8 cellular contexts compared by ENCODE assay signal in genomic region chr17:42999003-42999525, GRCh38. TPM values are rescaled to one million over a fixed set of nuclear protein-coding genes. Genes with fewer than 3 reads are reported as not detected.
DNase-seq lines count a peak whose midpoint lies in the region; ATAC-seq and TF ChIP-seq lines count a peak whose summit lies in the region.

No MANE protein-coding gene starts in this region.

- H3K9ac ChIP-seq in GM23248 = peak overlapping the region; percentile 97
- peak overlapping the region; percentile 99 for H3K9ac ChIP-seq in skeletal muscle satellite cell (ENCODE audit: low read depth, low read length)

- H3K4me1 ChIP-seq in GM23248 (ENCODE audit: insufficient read depth) = peaks cover 30% of the 10 kb centered on the region
- peaks cover 34% of the 10 kb centered on the region for H3K4me1 ChIP-seq in left ventricle myocardium inferior
- H3K4me1 ChIP-seq in skeletal muscle satellite cell (ENCODE audit: control insufficient read depth, insufficient read depth, low read length) = peaks cover 48% of the 10 kb centered on the region

- H3K9me3 ChIP-seq in GM23248 (ENCODE audit: low read depth) (no peaks in the 10 kb centered on the region), left ventricle myocardium inferior (replicated peaks) (no peaks in the 10 kb centered on the region), skeletal muscle satellite cell (replicated peaks; ENCODE audit: low read length) (no peaks in the 10 kb centered on the region)

- H3K27ac ChIP-seq in GM23248 = peak overlapping the region; percentile 93
- peak overlapping the region; percentile 84 for H3K27ac ChIP-seq in left ventricle myocardium inferior (replicated peaks)

- TF ChIP-seq CTCF in activated B cell treated with CpG ODN at 0.5 μM for 24 hours (IDR thresholded peaks at IDR 0.05) (no peak), left ventricle myocardium inferior (IDR thresholded peaks at IDR 0.05; ENCODE audit: borderline replicate concordance) (no peak), GM13977 (IDR thresholded peaks at IDR 0.05; ENCODE audit: extremely low read depth, insufficient read depth, missing control alignments) (no peak)

- H3K4me3 ChIP-seq in GM23248 (peak overlapping the region; percentile 88), left ventricle myocardium inferior (peak overlapping the region; percentile 80), skeletal muscle satellite cell (ENCODE audit: low read length) (peak overlapping the region; percentile 92)

- no peaks in the 10 kb centered on the region for H4K20me1 ChIP-seq in GM23248 (ENCODE audit: insufficient read depth)

- H3K27me3 ChIP-seq in GM23248 (replicated peaks; ENCODE audit: insufficient read depth) (no peaks in the 10 kb centered on the region), left ventricle myocardium inferior (ENCODE audit: low read depth) (no peaks in the 10 kb centered on the region), skeletal muscle satellite cell (ENCODE audit: control insufficient read depth, insufficient read depth, low read length) (no peaks in the 10 kb centered on the region)

- CTCF ChIA-PET in activated B cell treated with CpG ODN at 0.5 μM for 24 hours (lab: Charles Lee) = interaction anchor here (1.4 to 2.5 kb wide), 10 partner anchors 12 to 421 kb away, joined by 3 to 19 read pairs (median 8); partner anchors contain the start of genes AARSD1, BECN1, RND2 and TMEM106A

- H3K4me2 ChIP-seq in GM23248 (ENCODE audit: unreplicated experiment) (peak overlapping the region; percentile 94), skeletal muscle satellite cell (ENCODE audit: low read length) (peak overlapping the region; percentile 96)

- WGBS in GM23248 (ENCODE audit: low coverage in 1 of 2, low lambda C conversion rate in 2 of 2, missing lambda C conversion rate in 2 of 2), 2 experiments = 9 to 11% methylated on average over 10 of the region's 10 CpGs

- intact Hi-C loops in activated B cell treated with CpG ODN at 0.5 μM for 24 hours (cut with micrococcal nuclease) = loop anchor here (2.0 kb wide), 2 partner anchors 126 to 212 kb away; partner anchors contain the start of genes BRCA1 and TMEM106A
- intact Hi-C loops in left ventricle myocardium inferior (cut with micrococcal nuclease) = no loop called here

- peaks cover 63% of the 10 kb centered on the region for H3K36me3 Mint-ChIP-seq in activated B cell treated with CpG ODN at 0.5 μM for 24 hours (ENCODE audit: low read depth)

- peak overlapping the region; percentile 63; the same call in 1 of the 2 replicates for H2AFZ ChIP-seq in GM23248

- H3K9me3 Mint-ChIP-seq in activated B cell treated with CpG ODN at 0.5 μM for 24 hours = no peaks in the 10 kb centered on the region

- H3K27me3 Mint-ChIP-seq in activated B cell treated with CpG ODN at 0.5 μM for 24 hours = no peaks in the 10 kb centered on the region

- no peaks in the 10 kb centered on the region for H3K9me2 ChIP-seq in GM23248 (ENCODE audit: insufficient read depth)

- POLR2A ChIA-PET in activated B cell treated with CpG ODN at 0.5 μM for 24 hours (lab: Charles Lee) = interaction anchor here (0.6 to 4.4 kb wide), 25 partner anchors 8 to 485 kb away, joined by 3 to 124 read pairs (median 15); partner anchors contain the start of genes AARSD1, AOC2, BECN1 and BRCA1

- in situ Hi-C loops in GM23248 (cut with MboI) (loop anchor here (5.0 kb wide), 1 partner anchor 52 kb away; no protein-coding TSS in a partner anchor), GM13977 (cut with MboI; ENCODE audit: low pct_unique_long_range_greater_than_20kb, low sequenced_read_pairs, unreplicated experiment) (no loop called here)

- H3K27ac Mint-ChIP-seq in activated B cell treated with CpG ODN at 0.5 μM for 24 hours = peak overlapping the region; percentile 97

- peak overlapping the region; percentile 98 for H3K4me3 Mint-ChIP-seq in activated B cell treated with CpG ODN at 0.5 μM for 24 hours

- ATAC-seq in activated B cell treated with CpG ODN at 0.5 μM for 24 hours (ENCODE audit: low read depth) (no peak), HG03354 (IDR thresholded peaks at IDR 0.05; ENCODE audit: poor library complexity, severe bottlenecking, unreplicated experiment) (no peak)

- H3K79me2 ChIP-seq in GM23248 (ENCODE audit: insufficient read depth) = peaks cover 44% of the 10 kb centered on the region

- DNase-seq in GM23248 = no peak
- no peak for DNase-seq in activated B cell treated with CpG ODN at 0.5 μM for 24 hours
- no peak for DNase-seq in left ventricle myocardium inferior
- no peak for DNase-seq in anterior cingulate cortex (lab: John Stamatoyannopoulos, UW)
- DNase-seq in NOMO-1 (lab: John Stamatoyannopoulos, UW; ENCODE audit: unreplicated experiment in 2 of 2) = no peak
- DNase-seq in GM13977 (ENCODE audit: low spot score) = no peak

- H3F3A ChIP-seq in GM23248 (ENCODE audit: insufficient read depth) = peaks cover 54% of the 10 kb centered on the region

- peaks cover 31% of the 10 kb centered on the region for H3K4me1 Mint-ChIP-seq in activated B cell treated with CpG ODN at 0.5 μM for 24 hours

- peaks cover 38% of the 10 kb centered on the region for H3K36me3 ChIP-seq in GM23248 (ENCODE audit: low read depth)
- H3K36me3 ChIP-seq in left ventricle myocardium inferior = peaks cover 45% of the 10 kb centered on the region
- peaks cover 46% of the 10 kb centered on the region for H3K36me3 ChIP-seq in skeletal muscle satellite cell (ENCODE audit: insufficient read depth, low read length)

RNA-seq across cellular contexts. Expression of gene RPL27, which starts 0.8 kb away (rescaled TPM):
- 928 and 1,286 TPM in 2 replicates for total RNA-seq in GM23248 (2014; rRNA removed; shearing (Covaris generic))
- polyA plus RNA-seq in GM23248 (2016; fragmentation: Nextera tagmentation; extraction: Ambion mirVana) = 1,038 and 1,095 TPM in 2 replicates
- 1,189 and 1,266 TPM in 2 replicates for total RNA-seq in activated B cell treated with CpG ODN at 0.5 μM for 24 hours
- total RNA-seq in left ventricle myocardium inferior = 759 TPM
- 877 and 1,570 TPM in 2 replicates for total RNA-seq in skeletal muscle satellite cell (2012; rRNA removed)

RNA-seq across cellular contexts. Expression of gene IFI35, which starts 7.5 kb away (rescaled TPM):
- total RNA-seq in GM23248 (2014; rRNA removed; shearing (Covaris generic)) = 21.8 and 27.7 TPM in 2 replicates
- polyA plus RNA-seq in GM23248 (2016; fragmentation: Nextera tagmentation; extraction: Ambion mirVana) = 23.3 and 27.6 TPM in 2 replicates
- total RNA-seq in activated B cell treated with CpG ODN at 0.5 μM for 24 hours = 41.9 and 50.5 TPM in 2 replicates
- total RNA-seq in left ventricle myocardium inferior = 11.5 TPM
- 17.5 and 21.6 TPM in 2 replicates for total RNA-seq in skeletal muscle satellite cell (2012; rRNA removed)

RNA-seq across cellular contexts. Expression of gene RUNDC1, which starts 18.7 kb away (rescaled TPM):
- total RNA-seq in GM23248 (2014; rRNA removed; shearing (Covaris generic)) = 6.4 and 8.0 TPM in 2 replicates
- polyA plus RNA-seq in GM23248 (2016; fragmentation: Nextera tagmentation; extraction: Ambion mirVana) = 7.6 and 9.3 TPM in 2 replicates
- 28.3 and 30.9 TPM in 2 replicates for total RNA-seq in activated B cell treated with CpG ODN at 0.5 μM for 24 hours
- 12.1 TPM for total RNA-seq in left ventricle myocardium inferior
- total RNA-seq in skeletal muscle satellite cell (2012; rRNA removed) = 5.8 and 7.9 TPM in 2 replicates

RNA-seq across cellular contexts. Expression of gene PTGES3L, which starts 19.2 kb away (rescaled TPM):
- not detected in 2 replicates for total RNA-seq in GM23248 (2014; rRNA removed; shearing (Covaris generic))
- 0.62 and 0.90 TPM in 2 replicates for polyA plus RNA-seq in GM23248 (2016; fragmentation: Nextera tagmentation; extraction: Ambion mirVana)
- total RNA-seq in activated B cell treated with CpG ODN at 0.5 μM for 24 hours = 1.4 and 2.0 TPM in 2 replicates
- total RNA-seq in left ventricle myocardium inferior = 37.9 TPM
- 0.22 TPM in 1 of 2 replicates, not detected in the other for total RNA-seq in skeletal muscle satellite cell (2012; rRNA removed)

RNA-seq across cellular contexts. Expression of gene VAT1, which starts 23.1 kb away (rescaled TPM):
- 215 and 238 TPM in 2 replicates for total RNA-seq in GM23248 (2014; rRNA removed; shearing (Covaris generic))
- 223 and 243 TPM in 2 replicates for polyA plus RNA-seq in GM23248 (2016; fragmentation: Nextera tagmentation; extraction: Ambion mirVana)
- total RNA-seq in activated B cell treated with CpG ODN at 0.5 μM for 24 hours (34.4 and 38.5 TPM in 2 replicates), left ventricle myocardium inferior (68.2 TPM)
- total RNA-seq in skeletal muscle satellite cell (2012; rRNA removed) = 225 and 315 TPM in 2 replicates
